Comparison of ENCODE assay signal across 32 cellular contexts in the genomic region with DNA sequence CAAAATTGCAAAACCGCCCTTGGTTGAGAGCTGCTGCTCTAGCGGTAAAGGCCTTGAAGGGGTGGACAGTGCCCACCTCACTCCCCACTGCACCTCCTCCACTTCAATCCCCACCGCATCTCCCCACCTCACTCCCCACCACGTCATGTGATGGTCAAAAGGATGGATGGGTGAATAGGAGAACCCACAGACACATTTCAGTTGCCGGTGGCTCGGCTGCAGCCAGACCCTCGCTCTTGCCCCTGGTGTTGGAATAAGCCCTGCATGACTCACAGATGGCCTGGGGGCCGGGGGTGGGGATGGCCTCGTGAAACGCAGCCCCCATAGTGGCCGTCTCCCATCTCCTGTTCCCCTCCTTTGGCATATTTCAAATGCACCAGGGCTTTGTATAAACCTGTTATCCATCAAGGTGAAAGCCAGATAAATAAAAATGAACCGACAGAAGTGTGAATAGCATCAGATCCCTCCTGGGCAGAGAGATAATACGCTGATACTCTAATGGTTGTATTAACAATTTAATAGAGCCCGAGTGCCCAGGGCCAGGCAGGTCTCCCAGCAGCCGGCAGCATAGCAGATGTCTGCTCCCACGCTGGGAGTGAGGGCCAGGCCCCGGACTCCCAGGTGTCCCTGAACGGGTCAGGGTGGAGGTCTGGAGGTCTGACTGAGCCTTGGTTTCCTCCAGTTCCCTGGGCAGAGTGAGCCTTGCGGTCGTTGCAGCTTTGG.
"Had no signal": no experiment of that assay in that cellular context is flagged by ENCODE, and none has a peak within 500 bp of the region (broad histone marks: within the 10 kb centered on the region; RNA-seq: fewer than 3 reads in every experiment).

No MANE protein-coding gene starts in this region.

- H3K27me3 ChIP-seq: ascending aorta, brain microvascular endothelial cell had no signal

- H3K27me3 Mint-ChIP-seq: activated B cell treated with CpG ODN at 0.5 μM for 24 hours; activated CD4-positive, alpha-beta T cell treated with anti-CD3 and anti-CD28 coated beads, Interleukin-2, amount 10 ng/mL, durations not matched to agents 24 days and 14 days; activated naive CD4-positive, alpha-beta T cell treated with anti-CD3 and anti-CD28 coated beads, Interleukin-2, amount 10 ng/mL, durations not matched to agents 7 days and 5 days; activated naive CD8-positive, alpha-beta T cell treated with anti-CD3 and anti-CD28 coated beads, Interleukin-2, amount 10 ng/mL, durations not matched to agents 7 days and 5 days had no signal

- H3K9me3 Mint-ChIP-seq: activated B cell treated with CpG ODN at 0.5 μM for 24 hours; activated CD4-positive, alpha-beta memory T cell treated with anti-CD3 and anti-CD28 coated beads for 36 hours; activated CD4-positive, alpha-beta T cell treated with anti-CD3 and anti-CD28 coated beads, Interleukin-2, amount 10 ng/mL, durations not matched to agents 24 days and 14 days; activated naive CD4-positive, alpha-beta T cell treated with anti-CD3 and anti-CD28 coated beads, Interleukin-2, amount 10 ng/mL, durations not matched to agents 7 days and 5 days; activated naive CD4-positive, alpha-beta T cell treated with anti-CD3 and anti-CD28 coated beads, Interleukin-2, amount 50 U/mL, for 72 hours; activated naive CD8-positive, alpha-beta T cell treated with anti-CD3 and anti-CD28 coated beads, Interleukin-2, amount 10 ng/mL, durations not matched to agents 7 days and 5 days; activated T-cell treated with anti-CD3 and anti-CD28 coated beads, Interleukin-2, amount 50 U/mL, for 24 hours; activated T-cell treated with anti-CD3 and anti-CD28 coated beads, Interleukin-2, amount 50 U/mL, for 72 hours; central memory CD8-positive, alpha-beta T cell; dendritic cell treated with granulocyte-macrophage colony-stimulating factor and Interleukin-4, amounts not matched to agents 40 ng/mL and 50 ng/mL, for 4 days; endodermal cell; T-helper 2 cell treated with Interferon-gamma antibody and Interleukin-4, amounts not matched to agents 5 μg/mL and 100 μg/mL, for 36 hours had no signal

- H3K4me3 Mint-ChIP-seq: activated B cell treated with CpG ODN at 0.5 μM for 24 hours; activated CD4-positive, alpha-beta memory T cell treated with anti-CD3 and anti-CD28 coated beads for 36 hours; activated CD4-positive, alpha-beta T cell treated with anti-CD3 and anti-CD28 coated beads, Interleukin-2, amount 10 ng/mL, durations not matched to agents 24 days and 14 days; activated CD8-positive, alpha-beta memory T cell treated with anti-CD3 and anti-CD28 coated beads, Interleukin-2, amount 10 ng/mL, durations not matched to agents 7 days and 5 days; activated CD8-positive, alpha-beta T cell treated with anti-CD3 and anti-CD28 coated beads, Interleukin-2, amount 10 ng/mL, durations not matched to agents 7 days and 5 days; activated naive CD4-positive, alpha-beta T cell treated with anti-CD3 and anti-CD28 coated beads, Interleukin-2, amount 10 ng/mL, durations not matched to agents 7 days and 5 days; activated naive CD8-positive, alpha-beta T cell treated with anti-CD3 and anti-CD28 coated beads, Interleukin-2, amount 10 ng/mL, durations not matched to agents 7 days and 5 days; activated T-cell treated with anti-CD3 and anti-CD28 coated beads, Interleukin-2, amount 50 U/mL, for 24 hours; activated T-cell treated with anti-CD3 and anti-CD28 coated beads, Interleukin-2, amount 50 U/mL, for 72 hours; central memory CD8-positive, alpha-beta T cell; dendritic cell treated with granulocyte-macrophage colony-stimulating factor and Interleukin-4, amounts not matched to agents 40 ng/mL and 50 ng/mL, for 4 days; endodermal cell; T-helper 17 cell; T-helper 2 cell treated with Interferon-gamma antibody and Interleukin-4, amounts not matched to agents 5 μg/mL and 100 μg/mL, for 36 hours had no signal

- H3K4me3 ChIP-seq: ascending aorta, coronary artery, dorsolateral prefrontal cortex had no signal

- ATAC-seq: activated CD4-positive, CD25-positive, alpha-beta regulatory T cell treated with anti-CD3 and anti-CD28 coated beads, Interleukin-2, amount 50 U/mL, for 24 hours; activated CD8-positive, alpha-beta memory T cell treated with anti-CD3 and anti-CD28 coated beads, Interleukin-2, amount 10 ng/mL, durations not matched to agents 7 days and 5 days; activated CD8-positive, alpha-beta T cell treated with anti-CD3 and anti-CD28 coated beads, Interleukin-2, amount 10 ng/mL, durations not matched to agents 7 days and 5 days; activated naive CD4-positive, alpha-beta T cell treated with anti-CD3 and anti-CD28 coated beads, Interleukin-2, amount 50 U/mL, for 72 hours; activated T-cell treated with anti-CD3 and anti-CD28 coated beads, Interleukin-2, amount 50 U/mL, for 72 hours; esophagus mucosa; T-helper 17 cell had no signal

- DNase-seq: activated B cell treated with CpG ODN at 0.5 μM for 24 hours; activated CD4-positive, alpha-beta memory T cell treated with anti-CD3 and anti-CD28 coated beads for 36 hours; activated CD4-positive, alpha-beta T cell treated with anti-CD3 and anti-CD28 coated beads, Interleukin-2, amount 10 ng/mL, durations not matched to agents 24 days and 14 days; activated CD8-positive, alpha-beta memory T cell treated with anti-CD3 and anti-CD28 coated beads, Interleukin-2, amount 10 ng/mL, durations not matched to agents 7 days and 5 days; activated CD8-positive, alpha-beta memory T cell treated with anti-CD3 and anti-CD28 coated beads, Interleukin-2, amount 50 U/mL, for 4 hours; activated CD8-positive, alpha-beta T cell treated with anti-CD3 and anti-CD28 coated beads, Interleukin-2, amount 10 ng/mL, durations not matched to agents 7 days and 5 days; activated gamma-delta T cell; activated naive CD4-positive, alpha-beta T cell; activated naive CD4-positive, alpha-beta T cell treated with anti-CD3 and anti-CD28 coated beads, Interleukin-2, amount 10 ng/mL, durations not matched to agents 7 days and 5 days; activated naive CD8-positive, alpha-beta T cell treated with anti-CD3 and anti-CD28 coated beads, Interleukin-2, amount 10 ng/mL, durations not matched to agents 7 days and 5 days; activated T-cell treated with anti-CD3 and anti-CD28 coated beads for 4 hours; activated T-cell treated with anti-CD3 and anti-CD28 coated beads, Interleukin-2, amount 50 U/mL, for 24 hours; activated T-cell treated with anti-CD3 and anti-CD28 coated beads, Interleukin-2, amount 50 U/mL, for 72 hours; brain microvascular endothelial cell; effector memory CD4-positive, alpha-beta T cell; endodermal cell; foreskin fibroblast; T-helper 1 cell; T-helper 17 cell; T1000 had no signal

- FAIRE-seq: bronchial epithelial cell, frontal cortex had no signal

- H3K27ac Mint-ChIP-seq: activated B cell treated with CpG ODN at 0.5 μM for 24 hours; activated CD4-positive, alpha-beta memory T cell treated with anti-CD3 and anti-CD28 coated beads for 36 hours; activated CD4-positive, alpha-beta T cell treated with anti-CD3 and anti-CD28 coated beads, Interleukin-2, amount 10 ng/mL, durations not matched to agents 24 days and 14 days; activated CD8-positive, alpha-beta memory T cell treated with anti-CD3 and anti-CD28 coated beads, Interleukin-2, amount 10 ng/mL, durations not matched to agents 7 days and 5 days; activated CD8-positive, alpha-beta T cell treated with anti-CD3 and anti-CD28 coated beads, Interleukin-2, amount 10 ng/mL, durations not matched to agents 7 days and 5 days; activated naive CD4-positive, alpha-beta T cell treated with anti-CD3 and anti-CD28 coated beads, Interleukin-2, amount 10 ng/mL, durations not matched to agents 7 days and 5 days; activated naive CD4-positive, alpha-beta T cell treated with anti-CD3 and anti-CD28 coated beads, Interleukin-2, amount 50 U/mL, for 72 hours; activated naive CD8-positive, alpha-beta T cell treated with anti-CD3 and anti-CD28 coated beads, Interleukin-2, amount 10 ng/mL, durations not matched to agents 7 days and 5 days; activated T-cell treated with anti-CD3 and anti-CD28 coated beads, Interleukin-2, amount 50 U/mL, for 24 hours; activated T-cell treated with anti-CD3 and anti-CD28 coated beads, Interleukin-2, amount 50 U/mL, for 72 hours; dendritic cell treated with granulocyte-macrophage colony-stimulating factor and Interleukin-4, amounts not matched to agents 40 ng/mL and 50 ng/mL, for 4 days; T-helper 17 cell; T-helper 2 cell treated with Interferon-gamma antibody and Interleukin-4, amounts not matched to agents 5 μg/mL and 100 μg/mL, for 36 hours had no signal

- H3K4me1 Mint-ChIP-seq: activated B cell treated with CpG ODN at 0.5 μM for 24 hours; activated CD4-positive, alpha-beta T cell treated with anti-CD3 and anti-CD28 coated beads, Interleukin-2, amount 10 ng/mL, durations not matched to agents 24 days and 14 days; activated CD8-positive, alpha-beta memory T cell treated with anti-CD3 and anti-CD28 coated beads, Interleukin-2, amount 10 ng/mL, durations not matched to agents 7 days and 5 days; activated naive CD4-positive, alpha-beta T cell treated with anti-CD3 and anti-CD28 coated beads, Interleukin-2, amount 10 ng/mL, durations not matched to agents 7 days and 5 days; activated naive CD8-positive, alpha-beta T cell treated with anti-CD3 and anti-CD28 coated beads, Interleukin-2, amount 10 ng/mL, durations not matched to agents 7 days and 5 days; central memory CD8-positive, alpha-beta T cell had no signal

- H3K36me3 ChIP-seq: ascending aorta, brain microvascular endothelial cell, WERI-Rb-1 had no signal

- H3K4me1 ChIP-seq: ascending aorta had no signal

- H3K36me3 Mint-ChIP-seq: activated CD4-positive, alpha-beta memory T cell treated with anti-CD3 and anti-CD28 coated beads for 36 hours; activated CD8-positive, alpha-beta memory T cell treated with anti-CD3 and anti-CD28 coated beads, Interleukin-2, amount 10 ng/mL, durations not matched to agents 7 days and 5 days; activated naive CD4-positive, alpha-beta T cell treated with anti-CD3 and anti-CD28 coated beads, Interleukin-2, amount 10 ng/mL, durations not matched to agents 7 days and 5 days; activated naive CD4-positive, alpha-beta T cell treated with anti-CD3 and anti-CD28 coated beads, Interleukin-2, amount 50 U/mL, for 72 hours; activated naive CD8-positive, alpha-beta T cell treated with anti-CD3 and anti-CD28 coated beads, Interleukin-2, amount 10 ng/mL, durations not matched to agents 7 days and 5 days had no signal

- H3K27ac ChIP-seq: ascending aorta, brain microvascular endothelial cell, coronary artery, dorsolateral prefrontal cortex, WERI-Rb-1 had no signal

- H3K9me3 ChIP-seq: ascending aorta had no signal
